In the genomic region with DNA sequence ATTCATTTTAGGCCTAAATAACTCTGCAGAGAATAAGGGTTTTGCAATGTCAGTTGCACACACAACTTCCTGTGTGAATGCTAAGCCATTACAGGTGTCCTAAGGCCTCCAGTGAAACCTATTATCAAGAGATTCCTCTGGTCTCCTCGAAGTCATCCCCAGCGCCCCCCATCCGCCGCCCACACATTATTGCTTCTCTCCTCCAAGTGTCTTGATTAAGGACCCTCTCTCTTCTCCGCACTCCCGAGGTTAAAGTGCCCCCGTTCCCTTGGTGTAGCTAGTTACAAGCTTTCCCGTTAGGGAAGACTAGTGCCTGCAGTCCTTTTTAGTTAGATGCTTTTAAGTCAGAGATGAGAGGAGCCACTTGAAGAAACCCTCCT, we compare ENCODE assay signal across 1 cellular context.
TF ChIP-seq lines count a peak whose summit lies in the region.

No MANE protein-coding gene starts in this region.

TF ChIP-seq in SK-N-SH, 30 proteins besides CTCF, POLR2A, EP300 and RAD21 (continued from another document):
- no peak for TF ChIP-seq EZH2phosphoT487 (IDR thresholded peaks at IDR 0.05; ENCODE audit: borderline replicate concordance, low read depth)
- no peak for TF ChIP-seq FOXJ3 (CRISPR knock-in tag; IDR thresholded peaks at IDR 0.05)
- TF ChIP-seq RCOR1 (IDR thresholded peaks at IDR 0.05; ENCODE audit: low read length) = no peak
- TF ChIP-seq TEAD4 (IDR thresholded peaks at IDR 0.05; ENCODE audit: borderline replicate concordance, insufficient read depth) = no peak
- TF ChIP-seq, protein P1, sequence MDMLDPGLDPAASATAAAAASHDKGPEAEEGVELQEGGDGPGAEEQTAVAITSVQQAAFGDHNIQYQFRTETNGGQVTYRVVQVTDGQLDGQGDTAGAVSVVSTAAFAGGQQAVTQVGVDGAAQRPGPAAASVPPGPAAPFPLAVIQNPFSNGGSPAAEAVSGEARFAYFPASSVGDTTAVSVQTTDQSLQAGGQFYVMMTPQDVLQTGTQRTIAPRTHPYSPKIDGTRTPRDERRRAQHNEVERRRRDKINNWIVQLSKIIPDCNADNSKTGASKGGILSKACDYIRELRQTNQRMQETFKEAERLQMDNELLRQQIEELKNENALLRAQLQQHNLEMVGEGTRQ (IDR thresholded peaks at IDR 0.05; ENCODE audit: borderline replicate concordance, low read depth, low read length) = no peak
- TF ChIP-seq, protein P2, sequence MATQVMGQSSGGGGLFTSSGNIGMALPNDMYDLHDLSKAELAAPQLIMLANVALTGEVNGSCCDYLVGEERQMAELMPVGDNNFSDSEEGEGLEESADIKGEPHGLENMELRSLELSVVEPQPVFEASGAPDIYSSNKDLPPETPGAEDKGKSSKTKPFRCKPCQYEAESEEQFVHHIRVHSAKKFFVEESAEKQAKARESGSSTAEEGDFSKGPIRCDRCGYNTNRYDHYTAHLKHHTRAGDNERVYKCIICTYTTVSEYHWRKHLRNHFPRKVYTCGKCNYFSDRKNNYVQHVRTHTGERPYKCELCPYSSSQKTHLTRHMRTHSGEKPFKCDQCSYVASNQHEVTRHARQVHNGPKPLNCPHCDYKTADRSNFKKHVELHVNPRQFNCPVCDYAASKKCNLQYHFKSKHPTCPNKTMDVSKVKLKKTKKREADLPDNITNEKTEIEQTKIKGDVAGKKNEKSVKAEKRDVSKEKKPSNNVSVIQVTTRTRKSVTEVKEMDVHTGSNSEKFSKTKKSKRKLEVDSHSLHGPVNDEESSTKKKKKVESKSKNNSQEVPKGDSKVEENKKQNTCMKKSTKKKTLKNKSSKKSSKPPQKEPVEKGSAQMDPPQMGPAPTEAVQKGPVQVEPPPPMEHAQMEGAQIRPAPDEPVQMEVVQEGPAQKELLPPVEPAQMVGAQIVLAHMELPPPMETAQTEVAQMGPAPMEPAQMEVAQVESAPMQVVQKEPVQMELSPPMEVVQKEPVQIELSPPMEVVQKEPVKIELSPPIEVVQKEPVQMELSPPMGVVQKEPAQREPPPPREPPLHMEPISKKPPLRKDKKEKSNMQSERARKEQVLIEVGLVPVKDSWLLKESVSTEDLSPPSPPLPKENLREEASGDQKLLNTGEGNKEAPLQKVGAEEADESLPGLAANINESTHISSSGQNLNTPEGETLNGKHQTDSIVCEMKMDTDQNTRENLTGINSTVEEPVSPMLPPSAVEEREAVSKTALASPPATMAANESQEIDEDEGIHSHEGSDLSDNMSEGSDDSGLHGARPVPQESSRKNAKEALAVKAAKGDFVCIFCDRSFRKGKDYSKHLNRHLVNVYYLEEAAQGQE (IDR thresholded peaks at IDR 0.05; ENCODE audit: low read depth, low read length) = no peak
- TF ChIP-seq, protein P3, sequence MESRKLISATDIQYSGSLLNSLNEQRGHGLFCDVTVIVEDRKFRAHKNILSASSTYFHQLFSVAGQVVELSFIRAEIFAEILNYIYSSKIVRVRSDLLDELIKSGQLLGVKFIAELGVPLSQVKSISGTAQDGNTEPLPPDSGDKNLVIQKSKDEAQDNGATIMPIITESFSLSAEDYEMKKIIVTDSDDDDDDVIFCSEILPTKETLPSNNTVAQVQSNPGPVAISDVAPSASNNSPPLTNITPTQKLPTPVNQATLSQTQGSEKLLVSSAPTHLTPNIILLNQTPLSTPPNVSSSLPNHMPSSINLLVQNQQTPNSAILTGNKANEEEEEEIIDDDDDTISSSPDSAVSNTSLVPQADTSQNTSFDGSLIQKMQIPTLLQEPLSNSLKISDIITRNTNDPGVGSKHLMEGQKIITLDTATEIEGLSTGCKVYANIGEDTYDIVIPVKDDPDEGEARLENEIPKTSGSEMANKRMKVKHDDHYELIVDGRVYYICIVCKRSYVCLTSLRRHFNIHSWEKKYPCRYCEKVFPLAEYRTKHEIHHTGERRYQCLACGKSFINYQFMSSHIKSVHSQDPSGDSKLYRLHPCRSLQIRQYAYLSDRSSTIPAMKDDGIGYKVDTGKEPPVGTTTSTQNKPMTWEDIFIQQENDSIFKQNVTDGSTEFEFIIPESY (IDR thresholded peaks at IDR 0.05; ENCODE audit: borderline replicate concordance, low read depth) = no peak
